In the genomic region with DNA sequence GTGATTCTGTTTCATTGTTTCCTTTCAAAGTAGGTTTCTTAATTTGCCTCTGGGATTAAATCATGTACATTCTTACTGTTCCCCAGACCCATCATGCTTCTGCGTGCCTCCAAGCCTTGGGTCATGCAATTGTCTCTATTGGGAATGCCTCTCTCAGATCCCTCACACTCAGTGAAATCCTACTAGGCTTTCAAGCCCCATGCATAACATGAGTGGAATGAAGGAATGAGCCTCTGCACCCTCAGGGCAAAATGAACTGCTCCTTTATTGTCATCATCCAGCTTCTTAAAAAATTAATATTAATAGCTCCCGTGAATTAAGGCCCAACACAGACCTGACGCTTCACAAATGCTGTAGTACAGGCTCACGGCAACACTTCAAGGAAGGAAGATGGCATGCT, we compare ENCODE assay signal across 16 cellular contexts.
DNase-seq lines count a peak whose midpoint lies in the region; ATAC-seq and TF ChIP-seq lines count a peak whose summit lies in the region.
"Had no signal": no experiment of that assay in that cellular context is flagged by ENCODE, and none has a peak within 500 bp of the region (broad histone marks: within the 10 kb centered on the region; RNA-seq: fewer than 3 reads in every experiment).

No MANE protein-coding gene starts in this region.

- no peak overlapping the region for H4K91ac ChIP-seq in IMR-90 (ENCODE audit: insufficient read depth, low read depth, low read length)

- H2BK5ac ChIP-seq in IMR-90 (ENCODE audit: low read depth, low read length, poor library complexity, severe bottlenecking), result no peak overlapping the region

- H3K18ac ChIP-seq in IMR-90 (ENCODE audit: low read depth, low read length), result no peak overlapping the region

- H3K79me2 ChIP-seq in neural progenitor cell (ENCODE audit: low read depth), result no peaks in the 10 kb centered on the region

- POLR2A ChIA-PET in IMR-90 (lab: Charles Lee; ENCODE audit: unreplicated experiment), result no interaction called here

- peak; percentile 10; the same call in 1 of the 2 replicates for ATAC-seq in IMR-90 (ENCODE audit: low read depth)
- ATAC-seq: HepG2 had no signal

- intact Hi-C loops in IMR-90 (cut with micrococcal nuclease) (loop anchor here (10.0 kb wide), 1 partner anchor 264 kb away; no protein-coding TSS in a partner anchor), prostate gland (cut with DNase I) (no loop called here)

- H3K23ac ChIP-seq in IMR-90 (ENCODE audit: low read depth, low read length), result no peak overlapping the region

- H3K9me1 ChIP-seq in IMR-90 (ENCODE audit: insufficient read depth, low read length), result 0 out of 2 replicates have a peak, but pooled peaks cover 6% of the 10 kb centered on the region

- in situ Hi-C loops in IMR-90 (cut with MboI; ENCODE audit: low sequenced_read_pairs), result loop anchor here (10.0 kb wide), 1 partner anchor 254 kb away; no protein-coding TSS in a partner anchor

- H4K20me1 ChIP-seq in IMR-90 (ENCODE audit: insufficient read depth, low read length) (no peaks in the 10 kb centered on the region), neural progenitor cell (ENCODE audit: low read depth) (no peaks in the 10 kb centered on the region)

- H3K27ac Mint-ChIP-seq in neural progenitor cell, result no peak overlapping the region
- H3K27ac Mint-ChIP-seq: CD4-positive, CD25-positive, alpha-beta regulatory T cell; CD8-positive, alpha-beta memory T cell; H9 had no signal

- no peak overlapping the region for H3K4me3 Mint-ChIP-seq in neural progenitor cell
- H3K4me3 Mint-ChIP-seq: CD4-positive, CD25-positive, alpha-beta regulatory T cell; CD8-positive, alpha-beta memory T cell; H9 had no signal

- dilution Hi-C loops in IMR-90 (cut with HindIII; ENCODE audit: low sequenced_read_pairs, unreplicated experiment), result no loop called here

- H3K27me3 ChIP-seq in IMR-90 (ENCODE audit: control insufficient read depth, insufficient read depth, low read length) (no peaks in the 10 kb centered on the region), neural progenitor cell (no peaks in the 10 kb centered on the region), prostate gland (replicated peaks; ENCODE audit: insufficient read depth) (no peaks in the 10 kb centered on the region)
- H3K27me3 ChIP-seq: BE2C had no signal

- no peak for TF ChIP-seq CTCF in IMR-90 (conservative IDR thresholded peaks at IDR 0.05; ENCODE audit: low read depth, low read length)
- no peak for TF ChIP-seq CTCF in epithelial cell of esophagus (IDR thresholded peaks at IDR 0.05; ENCODE audit: insufficient read depth, low read depth, low read length, missing control alignments)
- TF ChIP-seq CTCF in neural progenitor cell (IDR thresholded peaks at IDR 0.05), result no peak
- no peak for TF ChIP-seq CTCF in prostate gland (IDR thresholded peaks at IDR 0.05)

- no peak overlapping the region for H4K8ac ChIP-seq in IMR-90 (ENCODE audit: low read depth in 2 of 2, low read length in 2 of 2)

- no peaks in the 10 kb centered on the region for H3K79me1 ChIP-seq in IMR-90 (ENCODE audit: low read depth in 1 of 2, low read length in 2 of 2)

- H2BK120ac ChIP-seq in IMR-90 (ENCODE audit: low read depth, low read length), result no peak overlapping the region

- H3K9me3 ChIP-seq in IMR-90 (ENCODE audit: control insufficient read depth, insufficient read depth, low read length), result no peaks in the 10 kb centered on the region
- no peaks in the 10 kb centered on the region for H3K9me3 ChIP-seq in neural progenitor cell (ENCODE audit: low read depth)
- no peaks in the 10 kb centered on the region for H3K9me3 ChIP-seq in prostate gland
- H3K9me3 ChIP-seq: BE2C had no signal

- H3K9ac ChIP-seq in IMR-90 (ENCODE audit: low read depth, low read length) (no peak overlapping the region), neural progenitor cell (no peak overlapping the region)

- H2AFZ ChIP-seq in IMR-90 (replicated peaks; ENCODE audit: low read length, poor library complexity) (no peak overlapping the region), neural progenitor cell (replicated peaks) (no peak overlapping the region)

- H3K36me3 ChIP-seq in IMR-90 (ENCODE audit: control insufficient read depth, insufficient read depth, low read length), result peaks cover under 1% of the 10 kb centered on the region; the same call in 1 of the 2 replicates
- H3K36me3 ChIP-seq in neural progenitor cell, result no peaks in the 10 kb centered on the region
- no peaks in the 10 kb centered on the region for H3K36me3 ChIP-seq in prostate gland
- H3K36me3 ChIP-seq: BE2C had no signal

- no peaks in the 10 kb centered on the region for H3K9me3 Mint-ChIP-seq in neural progenitor cell
- H3K9me3 Mint-ChIP-seq: H9 had no signal

- H2AK5ac ChIP-seq in IMR-90 (ENCODE audit: low read depth, low read length), result no peak overlapping the region

- H3K14ac ChIP-seq in IMR-90 (replicated peaks; ENCODE audit: low read depth, low read length), result 0 out of 2 replicates have a peak overlapping the region, but pooled peaks have one; percentile 2

- TF ChIP-seq POLR2A in IMR-90 (IDR thresholded peaks at IDR 0.05; ENCODE audit: low read depth, low read length) (no peak), prostate gland (IDR thresholded peaks at IDR 0.05) (no peak)

- no peak overlapping the region for H4K5ac ChIP-seq in IMR-90 (ENCODE audit: low read depth, low read length)

- BruUV-seq in IMR-90 (replicated peaks; lab: Mats Ljungman, UMichigan), result no TSS peak

- peaks cover 19% of the 10 kb centered on the region for H3K4me1 ChIP-seq in IMR-90 (ENCODE audit: control insufficient read depth, insufficient read depth, low read length)
- peaks cover 20% of the 10 kb centered on the region for H3K4me1 ChIP-seq in neural progenitor cell
- no peaks in the 10 kb centered on the region for H3K4me1 ChIP-seq in prostate gland (replicated peaks)

- H3K27me3 Mint-ChIP-seq in neural progenitor cell (ENCODE audit: insufficient read depth, low read depth), result peaks cover 7% of the 10 kb centered on the region

- no peak overlapping the region for H2BK20ac ChIP-seq in IMR-90 (ENCODE audit: low read depth, low read length)

- TF ChIP-seq RAD21 in IMR-90 (IDR thresholded peaks at IDR 0.05; ENCODE audit: low read length), result no peak

- WGBS in IMR-90 (ENCODE audit: extremely low coverage in 2 of 2, insufficient read length in 1 of 2), 2 experiments, result no CpG with 5 or more reads among the region's 4 CpGs
- WGBS in prostate gland, result 95% methylated on average over 4 of the region's 4 CpGs

- no peak overlapping the region for H2BK15ac ChIP-seq in IMR-90 (ENCODE audit: low read depth, low read length)

- H3F3A ChIP-seq in neural progenitor cell (ENCODE audit: low read depth), result no peaks in the 10 kb centered on the region

- CTCF ChIA-PET in IMR-90 (lab: Yijun Ruan, JAX), result no interaction called here

- H3K27ac ChIP-seq in IMR-90 (ENCODE audit: insufficient read depth, low read length) (no peak overlapping the region), neural progenitor cell (no peak overlapping the region), prostate gland (no peak overlapping the region)

- peaks cover 6% of the 10 kb centered on the region for H3K36me3 Mint-ChIP-seq in neural progenitor cell
- H3K36me3 Mint-ChIP-seq: CD4-positive, CD25-positive, alpha-beta regulatory T cell; CD8-positive, alpha-beta memory T cell had no signal

- H3K4me3 ChIP-seq in IMR-90 (ENCODE audit: insufficient read depth, low read depth, low read length) (no peak overlapping the region), epithelial cell of esophagus (ENCODE audit: low read length) (no peak overlapping the region), neural progenitor cell (no peak overlapping the region), prostate gland (no peak overlapping the region)

- H3K4me1 Mint-ChIP-seq in neural progenitor cell, result peaks cover 36% of the 10 kb centered on the region
- H3K4me1 Mint-ChIP-seq: CD8-positive, alpha-beta memory T cell had no signal

- H2AK9ac ChIP-seq in IMR-90 (replicated peaks; ENCODE audit: low read depth, low read length, poor library complexity), result no peak overlapping the region

- H3K4me2 ChIP-seq in IMR-90 (ENCODE audit: low read depth, low read length) (no peak overlapping the region), neural progenitor cell (peak overlapping the region; percentile 3)

- no peak overlapping the region for H3K56ac ChIP-seq in IMR-90 (ENCODE audit: extremely low read depth, insufficient read depth, low read length)

- no peak for DNase-seq in IMR-90
- DNase-seq in epithelial cell of esophagus (ENCODE audit: low read depth), result peak; percentile 17
- DNase-seq in neural progenitor cell (ENCODE audit: low spot score), result no peak
- DNase-seq in prostate gland (ENCODE audit: low spot score), result no peak
- no peak for DNase-seq in activated CD8-positive, alpha-beta memory T cell treated with anti-CD3 and anti-CD28 coated beads for 24 hours
- no peak for DNase-seq in GOT3 (lab: John Stamatoyannopoulos, UW)
- DNase-seq in activated CD4-positive, CD25-positive, alpha-beta regulatory T cell treated with anti-CD3 and anti-CD28 coated beads, Interleukin-2, amount 50 U/mL, for 72 hours, result no peak
- DNase-seq: ACHN; BE2C; C1 segment of cervical spinal cord; CD4-positive, CD25-positive, alpha-beta regulatory T cell; CD8-positive, alpha-beta memory T cell; COR-L47; GF-D8; H9 had no signal

- no peak overlapping the region; the same call in 1 of the 2 replicates for H3K4ac ChIP-seq in IMR-90 (ENCODE audit: low read depth, low read length)

TF ChIP-seq in IMR-90, 13 proteins besides CTCF, POLR2A, EP300 and RAD21 (continues in another document):
- TF ChIP-seq CEBPB (IDR thresholded peaks at IDR 0.05; ENCODE audit: low read depth, low read length) (no peak), NFE2L2 (IDR thresholded peaks at IDR 0.05; ENCODE audit: low read depth, low read length) (no peak), SMC3 (IDR thresholded peaks at IDR 0.05; ENCODE audit: low read depth, low read length) (no peak), RFX5 (IDR thresholded peaks at IDR 0.05; ENCODE audit: low read depth, low read length) (no peak), BHLHE40 (IDR thresholded peaks at IDR 0.05; ENCODE audit: low read depth, low read length) (no peak)
- TF ChIP-seq, protein P1, sequence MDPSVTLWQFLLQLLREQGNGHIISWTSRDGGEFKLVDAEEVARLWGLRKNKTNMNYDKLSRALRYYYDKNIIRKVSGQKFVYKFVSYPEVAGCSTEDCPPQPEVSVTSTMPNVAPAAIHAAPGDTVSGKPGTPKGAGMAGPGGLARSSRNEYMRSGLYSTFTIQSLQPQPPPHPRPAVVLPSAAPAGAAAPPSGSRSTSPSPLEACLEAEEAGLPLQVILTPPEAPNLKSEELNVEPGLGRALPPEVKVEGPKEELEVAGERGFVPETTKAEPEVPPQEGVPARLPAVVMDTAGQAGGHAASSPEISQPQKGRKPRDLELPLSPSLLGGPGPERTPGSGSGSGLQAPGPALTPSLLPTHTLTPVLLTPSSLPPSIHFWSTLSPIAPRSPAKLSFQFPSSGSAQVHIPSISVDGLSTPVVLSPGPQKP (IDR thresholded peaks at IDR 0.05; ENCODE audit: borderline replicate concordance, low read depth, low read length), result no peak
